In genomic region chr18:58878640-58879039, GRCh38 we compare ENCODE assay signal across 1 cellular context.
TF ChIP-seq lines count a peak whose summit lies in the region.

No MANE protein-coding gene starts in this region.

TF ChIP-seq in WTC11, 78 proteins besides CTCF, POLR2A, EP300 and RAD21 (continued from another document):
- TF ChIP-seq, protein P1, sequence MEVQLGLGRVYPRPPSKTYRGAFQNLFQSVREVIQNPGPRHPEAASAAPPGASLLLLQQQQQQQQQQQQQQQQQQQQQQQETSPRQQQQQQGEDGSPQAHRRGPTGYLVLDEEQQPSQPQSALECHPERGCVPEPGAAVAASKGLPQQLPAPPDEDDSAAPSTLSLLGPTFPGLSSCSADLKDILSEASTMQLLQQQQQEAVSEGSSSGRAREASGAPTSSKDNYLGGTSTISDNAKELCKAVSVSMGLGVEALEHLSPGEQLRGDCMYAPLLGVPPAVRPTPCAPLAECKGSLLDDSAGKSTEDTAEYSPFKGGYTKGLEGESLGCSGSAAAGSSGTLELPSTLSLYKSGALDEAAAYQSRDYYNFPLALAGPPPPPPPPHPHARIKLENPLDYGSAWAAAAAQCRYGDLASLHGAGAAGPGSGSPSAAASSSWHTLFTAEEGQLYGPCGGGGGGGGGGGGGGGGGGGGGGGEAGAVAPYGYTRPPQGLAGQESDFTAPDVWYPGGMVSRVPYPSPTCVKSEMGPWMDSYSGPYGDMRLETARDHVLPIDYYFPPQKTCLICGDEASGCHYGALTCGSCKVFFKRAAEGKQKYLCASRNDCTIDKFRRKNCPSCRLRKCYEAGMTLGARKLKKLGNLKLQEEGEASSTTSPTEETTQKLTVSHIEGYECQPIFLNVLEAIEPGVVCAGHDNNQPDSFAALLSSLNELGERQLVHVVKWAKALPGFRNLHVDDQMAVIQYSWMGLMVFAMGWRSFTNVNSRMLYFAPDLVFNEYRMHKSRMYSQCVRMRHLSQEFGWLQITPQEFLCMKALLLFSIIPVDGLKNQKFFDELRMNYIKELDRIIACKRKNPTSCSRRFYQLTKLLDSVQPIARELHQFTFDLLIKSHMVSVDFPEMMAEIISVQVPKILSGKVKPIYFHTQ (CRISPR knock-in tag; IDR thresholded peaks at IDR 0.05) = no peak
